Comparison of ENCODE assay signal across 1 cellular context in genomic region chr1:160133990-160134770, GRCh38.
TF ChIP-seq lines count a peak whose summit lies in the region.

No MANE protein-coding gene starts in this region.

TF ChIP-seq in HEK293, 187 proteins besides CTCF, POLR2A, EP300 and RAD21 (continued from another document):
- no peak for TF ChIP-seq ZEB2 (tag by site-specific recombination; IDR thresholded peaks at IDR 0.05)
- TF ChIP-seq ZSCAN4 (tag by site-specific recombination; IDR thresholded peaks at IDR 0.05) = peak; percentile 87
- TF ChIP-seq, protein P1, sequence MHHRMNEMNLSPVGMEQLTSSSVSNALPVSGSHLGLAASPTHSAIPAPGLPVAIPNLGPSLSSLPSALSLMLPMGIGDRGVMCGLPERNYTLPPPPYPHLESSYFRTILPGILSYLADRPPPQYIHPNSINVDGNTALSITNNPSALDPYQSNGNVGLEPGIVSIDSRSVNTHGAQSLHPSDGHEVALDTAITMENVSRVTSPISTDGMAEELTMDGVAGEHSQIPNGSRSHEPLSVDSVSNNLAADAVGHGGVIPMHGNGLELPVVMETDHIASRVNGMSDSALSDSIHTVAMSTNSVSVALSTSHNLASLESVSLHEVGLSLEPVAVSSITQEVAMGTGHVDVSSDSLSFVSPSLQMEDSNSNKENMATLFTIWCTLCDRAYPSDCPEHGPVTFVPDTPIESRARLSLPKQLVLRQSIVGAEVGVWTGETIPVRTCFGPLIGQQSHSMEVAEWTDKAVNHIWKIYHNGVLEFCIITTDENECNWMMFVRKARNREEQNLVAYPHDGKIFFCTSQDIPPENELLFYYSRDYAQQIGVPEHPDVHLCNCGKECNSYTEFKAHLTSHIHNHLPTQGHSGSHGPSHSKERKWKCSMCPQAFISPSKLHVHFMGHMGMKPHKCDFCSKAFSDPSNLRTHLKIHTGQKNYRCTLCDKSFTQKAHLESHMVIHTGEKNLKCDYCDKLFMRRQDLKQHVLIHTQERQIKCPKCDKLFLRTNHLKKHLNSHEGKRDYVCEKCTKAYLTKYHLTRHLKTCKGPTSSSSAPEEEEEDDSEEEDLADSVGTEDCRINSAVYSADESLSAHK (tag by site-specific recombination; IDR thresholded peaks at IDR 0.05) = no peak
- TF ChIP-seq YY1 (tag by site-specific recombination; IDR thresholded peaks at IDR 0.05) = no peak
- TF ChIP-seq ZNF555 (tag by site-specific recombination; conservative IDR thresholded peaks at IDR 0.05) = no peak
- TF ChIP-seq, protein P2, sequence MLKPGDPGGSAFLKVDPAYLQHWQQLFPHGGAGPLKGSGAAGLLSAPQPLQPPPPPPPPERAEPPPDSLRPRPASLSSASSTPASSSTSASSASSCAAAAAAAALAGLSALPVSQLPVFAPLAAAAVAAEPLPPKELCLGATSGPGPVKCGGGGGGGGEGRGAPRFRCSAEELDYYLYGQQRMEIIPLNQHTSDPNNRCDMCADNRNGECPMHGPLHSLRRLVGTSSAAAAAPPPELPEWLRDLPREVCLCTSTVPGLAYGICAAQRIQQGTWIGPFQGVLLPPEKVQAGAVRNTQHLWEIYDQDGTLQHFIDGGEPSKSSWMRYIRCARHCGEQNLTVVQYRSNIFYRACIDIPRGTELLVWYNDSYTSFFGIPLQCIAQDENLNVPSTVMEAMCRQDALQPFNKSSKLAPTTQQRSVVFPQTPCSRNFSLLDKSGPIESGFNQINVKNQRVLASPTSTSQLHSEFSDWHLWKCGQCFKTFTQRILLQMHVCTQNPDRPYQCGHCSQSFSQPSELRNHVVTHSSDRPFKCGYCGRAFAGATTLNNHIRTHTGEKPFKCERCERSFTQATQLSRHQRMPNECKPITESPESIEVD (tag by site-specific recombination; IDR thresholded peaks at IDR 0.05) = no peak
- no peak for TF ChIP-seq ZNF266 (tag by site-specific recombination; IDR thresholded peaks at IDR 0.05; ENCODE audit: low read depth)
- no peak for TF ChIP-seq ZNF596 (tag by site-specific recombination; IDR thresholded peaks at IDR 0.05)
- no peak for TF ChIP-seq RBAK (tag by site-specific recombination; IDR thresholded peaks at IDR 0.05)
- TF ChIP-seq ZNF121 (tag by site-specific recombination; IDR thresholded peaks at IDR 0.05) = no peak
- TF ChIP-seq, protein P3, sequence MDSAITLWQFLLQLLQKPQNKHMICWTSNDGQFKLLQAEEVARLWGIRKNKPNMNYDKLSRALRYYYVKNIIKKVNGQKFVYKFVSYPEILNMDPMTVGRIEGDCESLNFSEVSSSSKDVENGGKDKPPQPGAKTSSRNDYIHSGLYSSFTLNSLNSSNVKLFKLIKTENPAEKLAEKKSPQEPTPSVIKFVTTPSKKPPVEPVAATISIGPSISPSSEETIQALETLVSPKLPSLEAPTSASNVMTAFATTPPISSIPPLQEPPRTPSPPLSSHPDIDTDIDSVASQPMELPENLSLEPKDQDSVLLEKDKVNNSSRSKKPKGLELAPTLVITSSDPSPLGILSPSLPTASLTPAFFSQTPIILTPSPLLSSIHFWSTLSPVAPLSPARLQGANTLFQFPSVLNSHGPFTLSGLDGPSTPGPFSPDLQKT (IDR thresholded peaks at IDR 0.05; ENCODE audit: borderline replicate concordance, low read depth, low read length) = no peak
- TF ChIP-seq REPIN1 (tag by site-specific recombination; IDR thresholded peaks at IDR 0.05; ENCODE audit: low read depth) = no peak
- TF ChIP-seq, protein P4, sequence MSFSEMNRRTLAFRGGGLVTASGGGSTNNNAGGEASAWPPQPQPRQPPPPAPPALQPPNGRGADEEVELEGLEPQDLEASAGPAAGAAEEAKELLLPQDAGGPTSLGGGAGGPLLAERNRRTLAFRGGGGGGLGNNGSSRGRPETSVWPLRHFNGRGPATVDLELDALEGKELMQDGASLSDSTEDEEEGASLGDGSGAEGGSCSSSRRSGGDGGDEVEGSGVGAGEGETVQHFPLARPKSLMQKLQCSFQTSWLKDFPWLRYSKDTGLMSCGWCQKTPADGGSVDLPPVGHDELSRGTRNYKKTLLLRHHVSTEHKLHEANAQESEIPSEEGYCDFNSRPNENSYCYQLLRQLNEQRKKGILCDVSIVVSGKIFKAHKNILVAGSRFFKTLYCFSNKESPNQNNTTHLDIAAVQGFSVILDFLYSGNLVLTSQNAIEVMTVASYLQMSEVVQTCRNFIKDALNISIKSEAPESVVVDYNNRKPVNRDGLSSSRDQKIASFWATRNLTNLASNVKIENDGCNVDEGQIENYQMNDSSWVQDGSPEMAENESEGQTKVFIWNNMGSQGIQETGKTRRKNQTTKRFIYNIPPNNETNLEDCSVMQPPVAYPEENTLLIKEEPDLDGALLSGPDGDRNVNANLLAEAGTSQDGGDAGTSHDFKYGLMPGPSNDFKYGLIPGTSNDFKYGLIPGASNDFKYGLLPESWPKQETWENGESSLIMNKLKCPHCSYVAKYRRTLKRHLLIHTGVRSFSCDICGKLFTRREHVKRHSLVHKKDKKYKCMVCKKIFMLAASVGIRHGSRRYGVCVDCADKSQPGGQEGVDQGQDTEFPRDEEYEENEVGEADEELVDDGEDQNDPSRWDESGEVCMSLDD (tag by site-specific recombination; IDR thresholded peaks at IDR 0.05) = no peak
